Comparison of ENCODE assay signal across 25 cellular contexts in the genomic region with DNA sequence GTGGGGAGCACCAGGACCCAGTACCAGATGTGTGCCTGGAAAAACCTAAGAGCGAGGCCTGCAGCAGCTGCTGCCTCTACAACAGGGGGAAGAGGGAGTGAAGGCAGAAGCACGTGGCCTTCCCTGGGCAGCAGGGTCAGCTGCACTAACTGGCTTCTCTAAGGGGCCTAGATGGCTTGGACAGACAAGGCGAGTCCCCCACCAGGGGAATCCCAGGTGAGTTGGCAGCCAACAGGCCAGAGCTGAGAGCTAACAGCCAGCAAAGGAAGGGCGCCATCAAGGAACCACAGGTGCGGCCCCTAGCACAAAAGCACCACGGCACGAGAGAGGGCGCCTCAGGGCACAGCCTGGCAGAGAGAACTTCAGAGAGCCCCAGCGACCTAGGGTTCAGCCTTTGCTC. TPM values are rescaled to one million over a fixed set of nuclear protein-coding genes. Genes with fewer than 3 reads are reported as not detected.
"Had no signal": no experiment of that assay in that cellular context is flagged by ENCODE, and none has a peak within 500 bp of the region (broad histone marks: within the 10 kb centered on the region; RNA-seq: fewer than 3 reads in every experiment).

No MANE protein-coding gene starts in this region.

- H3K27ac ChIP-seq: left lung, ovary, prostate gland, skin epidermis, suprapubic skin, tibial nerve had no signal

- H3K27ac Mint-ChIP-seq: activated naive CD4-positive, alpha-beta T cell treated with anti-CD3 and anti-CD28 coated beads, Interleukin-2, amount 10 ng/mL, durations not matched to agents 7 days and 5 days; dendritic cell treated with granulocyte-macrophage colony-stimulating factor and Interleukin-4, amounts not matched to agents 40 ng/mL and 50 ng/mL, for 4 days; endodermal cell; natural killer cell treated with Interleukin-12 subunit alpha and Interleukin-12 subunit beta and Interleukin-15 and Interleukin-18, amount 100 ng/mL, for 72 hours; stimulated activated effector memory CD8-positive, alpha-beta T cell treated with anti-CD3 and anti-CD28 coated beads, Interleukin-12 subunit alpha, Interleukin-12 subunit beta, amount 100 ng/mL, for 72 hours; stimulated activated naive CD8-positive, alpha-beta T cell treated with anti-CD3 and anti-CD28 coated beads, Interleukin-15, Interleukin-2, amounts not matched to agents 100 ng/mL and 50 ng/mL, for 24 hours had no signal

- H3K36me3 Mint-ChIP-seq: activated naive CD4-positive, alpha-beta T cell treated with anti-CD3 and anti-CD28 coated beads, Interleukin-2, amount 10 ng/mL, durations not matched to agents 7 days and 5 days; natural killer cell treated with Interleukin-12 subunit alpha and Interleukin-12 subunit beta and Interleukin-15 and Interleukin-18, amount 100 ng/mL, for 72 hours; stimulated activated effector memory CD8-positive, alpha-beta T cell treated with anti-CD3 and anti-CD28 coated beads, Interleukin-12 subunit alpha, Interleukin-12 subunit beta, amount 100 ng/mL, for 72 hours had no signal

- H3K4me3 Mint-ChIP-seq: activated naive CD4-positive, alpha-beta T cell treated with anti-CD3 and anti-CD28 coated beads, Interleukin-2, amount 10 ng/mL, durations not matched to agents 7 days and 5 days; dendritic cell treated with granulocyte-macrophage colony-stimulating factor and Interleukin-4, amounts not matched to agents 40 ng/mL and 50 ng/mL, for 4 days; endodermal cell; natural killer cell treated with Interleukin-12 subunit alpha and Interleukin-12 subunit beta and Interleukin-15 and Interleukin-18, amount 100 ng/mL, for 72 hours; stimulated activated effector memory CD8-positive, alpha-beta T cell treated with anti-CD3 and anti-CD28 coated beads, Interleukin-12 subunit alpha, Interleukin-12 subunit beta, amount 100 ng/mL, for 72 hours; stimulated activated naive CD8-positive, alpha-beta T cell treated with anti-CD3 and anti-CD28 coated beads, Interleukin-15, Interleukin-2, amounts not matched to agents 100 ng/mL and 50 ng/mL, for 24 hours had no signal

- H3K27me3 Mint-ChIP-seq: dendritic cell treated with granulocyte-macrophage colony-stimulating factor and Interleukin-4, amounts not matched to agents 40 ng/mL and 50 ng/mL, for 4 days; stimulated activated naive CD8-positive, alpha-beta T cell treated with anti-CD3 and anti-CD28 coated beads, Interleukin-15, Interleukin-2, amounts not matched to agents 100 ng/mL and 50 ng/mL, for 24 hours had no signal

- H3K9me3 ChIP-seq: left lung, mucosa of descending colon, ovary, prostate gland, suprapubic skin, tibial nerve had no signal

- H3K27me3 ChIP-seq: ovary, tibial nerve had no signal

- H3K4me1 ChIP-seq: left lung, prostate gland, suprapubic skin, tibial nerve had no signal

- H3K4me3 ChIP-seq: left lung, mucosa of descending colon, ovary, prostate gland, skin epidermis, suprapubic skin, tibial nerve had no signal

- H3K9me3 Mint-ChIP-seq: activated naive CD4-positive, alpha-beta T cell treated with anti-CD3 and anti-CD28 coated beads, Interleukin-2, amount 10 ng/mL, durations not matched to agents 7 days and 5 days; dendritic cell treated with granulocyte-macrophage colony-stimulating factor and Interleukin-4, amounts not matched to agents 40 ng/mL and 50 ng/mL, for 4 days; endodermal cell; natural killer cell treated with Interleukin-12 subunit alpha and Interleukin-12 subunit beta and Interleukin-15 and Interleukin-18, amount 100 ng/mL, for 72 hours; stimulated activated effector memory CD8-positive, alpha-beta T cell treated with anti-CD3 and anti-CD28 coated beads, Interleukin-12 subunit alpha, Interleukin-12 subunit beta, amount 100 ng/mL, for 72 hours; stimulated activated naive CD8-positive, alpha-beta T cell treated with anti-CD3 and anti-CD28 coated beads, Interleukin-15, Interleukin-2, amounts not matched to agents 100 ng/mL and 50 ng/mL, for 24 hours had no signal

- DNase-seq: activated CD4-positive, alpha-beta T cell treated with anti-CD3 and anti-CD28 coated beads for 4 hours; activated CD4-positive, alpha-beta T cell treated with anti-CD3 and anti-CD28 coated beads, Interleukin-2, amount 50 U/mL, for 4 hours; activated gamma-delta T cell; activated naive CD4-positive, alpha-beta T cell treated with anti-CD3 and anti-CD28 coated beads, Interleukin-2, amount 10 ng/mL, durations not matched to agents 7 days and 5 days; amygdala; central memory CD4-positive, alpha-beta T cell; endodermal cell; foreskin fibroblast; left lung; ovary; retina; stimulated activated CD4-positive, alpha-beta T cell treated with anti-CD3 and anti-CD28 coated beads, Interleukin-4, amount 100 ng/mL, for 24 hours had no signal

- ATAC-seq: esophagus mucosa; left lung; mucosa of descending colon; natural killer cell treated with Interleukin-12 subunit alpha and Interleukin-12 subunit beta and Interleukin-15 and Interleukin-18, amount 100 ng/mL, for 72 hours; sciatic nerve; stimulated activated effector memory CD8-positive, alpha-beta T cell treated with anti-CD3 and anti-CD28 coated beads, Interleukin-12 subunit alpha, Interleukin-12 subunit beta, amount 100 ng/mL, for 72 hours had no signal

- H3K36me3 ChIP-seq: left lung, ovary, prostate gland, suprapubic skin, tibial nerve had no signal

- H3K4me1 Mint-ChIP-seq: endodermal cell had no signal

RNA-seq across cellular contexts. Expression of a gene that starts 19.8 kb away (rescaled TPM):
- total RNA-seq: endodermal cell, lung microvascular endothelial cell, mesenteric fat pad had no signal
